8 cellular contexts compared by ENCODE assay signal in genomic region chr5:39624268-39624886, GRCh38.
DNase-seq lines count a peak whose midpoint lies in the region; ATAC-seq and TF ChIP-seq lines count a peak whose summit lies in the region.
"Had no signal": no experiment of that assay in that cellular context is flagged by ENCODE, and none has a peak within 500 bp of the region (broad histone marks: within the 10 kb centered on the region; RNA-seq: fewer than 3 reads in every experiment).

No MANE protein-coding gene starts in this region.

- no peak overlapping the region for H3K9ac ChIP-seq in Karpas-422 (ENCODE audit: low read length)

- no peaks in the 10 kb centered on the region for H3K79me2 ChIP-seq in Karpas-422 (ENCODE audit: low read length)

- H3K27me3 ChIP-seq in MG63 (no peaks in the 10 kb centered on the region), Karpas-422 (ENCODE audit: low read length) (no peaks in the 10 kb centered on the region)

- in situ Hi-C loops in GM13977 (cut with MboI; ENCODE audit: low pct_unique_long_range_greater_than_20kb, low sequenced_read_pairs, unreplicated experiment): no loop called here

- no peak overlapping the region for H2AFZ ChIP-seq in Karpas-422 (ENCODE audit: low read length)

- no peaks in the 10 kb centered on the region for H3K9me3 ChIP-seq in MG63
- H3K9me3 ChIP-seq in Karpas-422 (ENCODE audit: low read length): no peaks in the 10 kb centered on the region

- H4K20me1 ChIP-seq in Karpas-422 (ENCODE audit: insufficient read depth, low read depth, low read length): no peaks in the 10 kb centered on the region

- TF ChIP-seq CTCF in GM13977 (IDR thresholded peaks at IDR 0.05; ENCODE audit: extremely low read depth, insufficient read depth, missing control alignments): no peak

- H3K4me3 ChIP-seq in MG63: no peak overlapping the region
- H3K4me3 ChIP-seq in Karpas-422 (ENCODE audit: low read length): no peak overlapping the region

- H3K36me3 ChIP-seq in MG63: no peaks in the 10 kb centered on the region
- no peaks in the 10 kb centered on the region for H3K36me3 ChIP-seq in Karpas-422 (ENCODE audit: insufficient read depth, low read length)

- H3K4me1 ChIP-seq in Karpas-422 (ENCODE audit: low read length): no peaks in the 10 kb centered on the region

- peak; percentile 18 for DNase-seq in MG63
- peak; percentile 42 for DNase-seq in fibroblast of the conjunctiva (ENCODE audit: low read depth)
- peak; percentile 70 for DNase-seq in ureter (ENCODE audit: low spot score)
- DNase-seq in NCI-H524 treated with DMSO at 0.1 percent for 48 hours (lab: John Stamatoyannopoulos, UW): no peak
- no peak for DNase-seq in GM13977 (ENCODE audit: low spot score)
- no peak for DNase-seq in Karpas-422
- DNase-seq: right cardiac atrium had no signal

- ATAC-seq in GM21529 (IDR thresholded peaks at IDR 0.05; ENCODE audit: unreplicated experiment): peak; percentile 65

- no peak overlapping the region for H3K4me2 ChIP-seq in Karpas-422 (ENCODE audit: low read depth, low read length, poor library complexity, severe bottlenecking)

- no peak overlapping the region for H3K27ac ChIP-seq in Karpas-422 (ENCODE audit: low read length)

- H3K9me2 ChIP-seq in Karpas-422 (replicated peaks; ENCODE audit: insufficient read depth, low read length): no peaks in the 10 kb centered on the region

Comparison
In these comparisons a context has a peak if more than half of its experiments do, and no peak if none do; other contexts are left out.
1. DNase-seq: peak in MG63 (single experiment), fibroblast of the conjunctiva (single experiment) and ureter (single experiment); none in NCI-H524 treated with DMSO at 0.1 percent for 48 hours (single experiment), GM13977 (single experiment) and Karpas-422 (single experiment).